In the genomic region with DNA sequence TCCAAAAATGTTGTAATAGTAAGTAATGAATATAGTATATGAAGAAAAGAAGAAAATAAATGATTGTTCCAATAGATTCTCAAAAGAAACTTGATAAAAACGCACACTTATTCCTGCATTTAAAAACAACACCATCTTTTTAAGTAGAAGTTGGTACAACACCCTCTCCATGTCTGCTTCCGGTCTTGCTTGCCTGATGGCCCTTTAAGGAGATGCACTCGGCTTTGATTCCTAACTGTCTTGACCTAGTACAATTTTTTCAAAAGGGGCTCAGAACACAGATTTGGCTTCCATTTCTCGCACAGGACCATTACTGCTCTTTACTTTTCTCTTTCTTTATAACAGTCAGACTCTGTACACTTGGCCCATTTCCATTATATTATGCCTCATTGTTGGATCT, we compare ENCODE assay signal across 38 cellular contexts. TPM values are rescaled to one million over a fixed set of nuclear protein-coding genes. Genes with fewer than 3 reads are reported as not detected.
"Had no signal": no experiment of that assay in that cellular context is flagged by ENCODE, and none has a peak within 500 bp of the region (broad histone marks: within the 10 kb centered on the region; RNA-seq: fewer than 3 reads in every experiment).

No MANE protein-coding gene starts in this region.

- H3K4me1 ChIP-seq: colonic mucosa, parathyroid adenoma, tibial nerve, upper lobe of right lung had no signal

- H3K36me3 Mint-ChIP-seq: immature natural killer cell; memory B cell; mesothelial cell of epicardium; naive B cell; natural killer cell treated with Interleukin-12 subunit alpha and Interleukin-12 subunit beta and Interleukin-15 and Interleukin-18, amount 100 ng/mL, for 72 hours; stimulated activated effector memory CD8-positive, alpha-beta T cell treated with anti-CD3 and anti-CD28 coated beads, Interleukin-12 subunit alpha, Interleukin-12 subunit beta, amount 100 ng/mL, for 72 hours had no signal

- H3K4me3 ChIP-seq: colonic mucosa, heart right ventricle, lung, mucosa of descending colon, sigmoid colon, thoracic aorta, tibial nerve, upper lobe of right lung had no signal

- H3K9ac ChIP-seq: parathyroid adenoma had no signal

- H3K4me3 Mint-ChIP-seq: dendritic cell treated with granulocyte-macrophage colony-stimulating factor and Interleukin-4, amounts not matched to agents 40 ng/mL and 50 ng/mL, for 4 days; endodermal cell; immature natural killer cell; memory B cell; mesothelial cell of epicardium; naive B cell; natural killer cell treated with Interleukin-12 subunit alpha and Interleukin-12 subunit beta and Interleukin-15 and Interleukin-18, amount 100 ng/mL, for 72 hours; neural crest cell; stimulated activated effector memory CD8-positive, alpha-beta T cell treated with anti-CD3 and anti-CD28 coated beads, Interleukin-12 subunit alpha, Interleukin-12 subunit beta, amount 100 ng/mL, for 72 hours had no signal

- H3K9me3 Mint-ChIP-seq: dendritic cell treated with granulocyte-macrophage colony-stimulating factor and Interleukin-4, amounts not matched to agents 40 ng/mL and 50 ng/mL, for 4 days; endodermal cell; immature natural killer cell; memory B cell; mesothelial cell of epicardium; naive B cell; natural killer cell treated with Interleukin-12 subunit alpha and Interleukin-12 subunit beta and Interleukin-15 and Interleukin-18, amount 100 ng/mL, for 72 hours; neural crest cell; stimulated activated effector memory CD8-positive, alpha-beta T cell treated with anti-CD3 and anti-CD28 coated beads, Interleukin-12 subunit alpha, Interleukin-12 subunit beta, amount 100 ng/mL, for 72 hours had no signal

- H3K27ac ChIP-seq: colonic mucosa, epithelial cell of prostate, neutrophil, parathyroid adenoma, thoracic aorta, upper lobe of right lung, vagina had no signal

- H3K27ac Mint-ChIP-seq: dendritic cell treated with granulocyte-macrophage colony-stimulating factor and Interleukin-4, amounts not matched to agents 40 ng/mL and 50 ng/mL, for 4 days; endodermal cell; immature natural killer cell; memory B cell; mesothelial cell of epicardium; natural killer cell treated with Interleukin-12 subunit alpha and Interleukin-12 subunit beta and Interleukin-15 and Interleukin-18, amount 100 ng/mL, for 72 hours; progenitor cell of endocrine pancreas; stimulated activated effector memory CD8-positive, alpha-beta T cell treated with anti-CD3 and anti-CD28 coated beads, Interleukin-12 subunit alpha, Interleukin-12 subunit beta, amount 100 ng/mL, for 72 hours had no signal

- H2AFZ ChIP-seq: parathyroid adenoma had no signal

- H3K9me3 ChIP-seq: colonic mucosa, heart right ventricle, mucosa of descending colon, neutrophil, sigmoid colon, thoracic aorta, tibial nerve, upper lobe of right lung, vagina had no signal

- H3K36me3 ChIP-seq: colonic mucosa, heart right ventricle, neutrophil, sigmoid colon, thoracic aorta, tibial nerve, upper lobe of right lung, vagina had no signal

- H3K4me1 Mint-ChIP-seq: immature natural killer cell; memory B cell; neural crest cell; stimulated activated effector memory CD8-positive, alpha-beta T cell treated with anti-CD3 and anti-CD28 coated beads, Interleukin-12 subunit alpha, Interleukin-12 subunit beta, amount 100 ng/mL, for 72 hours had no signal

- DNase-seq: colonic mucosa; effector CD8-positive, alpha-beta T cell; endodermal cell; foreskin melanocyte; glutamatergic neuron; heart right ventricle; hypothalamus; immature natural killer cell; islet precursor cell; kidney glomerular epithelial cell; left colon; mucosa of descending colon; naive B cell; sigmoid colon; stimulated activated CD4-positive, alpha-beta T cell treated with anti-CD3 and anti-CD28 coated beads, Interleukin-2, amount 100 ng/mL, for 24 hours; stimulated activated CD4-positive, alpha-beta T cell treated with anti-CD3 and anti-CD28 coated beads, Interleukin-4, amount 100 ng/mL, for 24 hours; stimulated activated naive CD4-positive, alpha-beta T cell treated with Interleukin-2 at 50 U/mL for 16 hours; upper lobe of right lung had no signal

- H3K27me3 Mint-ChIP-seq: dendritic cell treated with granulocyte-macrophage colony-stimulating factor and Interleukin-4, amounts not matched to agents 40 ng/mL and 50 ng/mL, for 4 days; memory B cell; progenitor cell of endocrine pancreas had no signal

- ATAC-seq: esophagus mucosa; left colon; mucosa of descending colon; natural killer cell treated with Interleukin-12 subunit alpha and Interleukin-12 subunit beta and Interleukin-15 and Interleukin-18, amount 100 ng/mL, for 72 hours; stimulated activated effector memory CD8-positive, alpha-beta T cell treated with anti-CD3 and anti-CD28 coated beads, Interleukin-12 subunit alpha, Interleukin-12 subunit beta, amount 100 ng/mL, for 72 hours; upper lobe of right lung had no signal

- H3K27me3 ChIP-seq: colonic mucosa, heart right ventricle, neutrophil, sigmoid colon, tibial nerve, upper lobe of right lung, vagina had no signal

RNA-seq across cellular contexts. Expression of gene CLCA1, which starts 9.0 kb away (rescaled TPM):
- total RNA-seq: chondrocyte; fibroblast of lung; heart right ventricle; liver; mesothelial cell of epicardium; natural killer cell treated with Interleukin-12 subunit alpha and Interleukin-12 subunit beta and Interleukin-15 and Interleukin-18, amount 100 ng/mL, for 72 hours; neural crest cell; osteoblast; progenitor cell of endocrine pancreas; skeletal muscle tissue; thoracic aorta; tibial nerve; upper lobe of right lung; vagina had no signal
- polyA plus RNA-seq: heart right ventricle, immature natural killer cell, liver had no signal

RNA-seq across cellular contexts. Expression of gene CLCA2, which starts 53.8 kb away (rescaled TPM):
- total RNA-seq: chondrocyte; endodermal cell; liver; natural killer cell treated with Interleukin-12 subunit alpha and Interleukin-12 subunit beta and Interleukin-15 and Interleukin-18, amount 100 ng/mL, for 72 hours; neural crest cell; progenitor cell of endocrine pancreas; sigmoid colon; skeletal muscle tissue; tibial nerve; upper lobe of right lung had no signal
- polyA plus RNA-seq: immature natural killer cell, liver had no signal
